Comparison of ENCODE assay signal across 1 cellular context in the genomic region with DNA sequence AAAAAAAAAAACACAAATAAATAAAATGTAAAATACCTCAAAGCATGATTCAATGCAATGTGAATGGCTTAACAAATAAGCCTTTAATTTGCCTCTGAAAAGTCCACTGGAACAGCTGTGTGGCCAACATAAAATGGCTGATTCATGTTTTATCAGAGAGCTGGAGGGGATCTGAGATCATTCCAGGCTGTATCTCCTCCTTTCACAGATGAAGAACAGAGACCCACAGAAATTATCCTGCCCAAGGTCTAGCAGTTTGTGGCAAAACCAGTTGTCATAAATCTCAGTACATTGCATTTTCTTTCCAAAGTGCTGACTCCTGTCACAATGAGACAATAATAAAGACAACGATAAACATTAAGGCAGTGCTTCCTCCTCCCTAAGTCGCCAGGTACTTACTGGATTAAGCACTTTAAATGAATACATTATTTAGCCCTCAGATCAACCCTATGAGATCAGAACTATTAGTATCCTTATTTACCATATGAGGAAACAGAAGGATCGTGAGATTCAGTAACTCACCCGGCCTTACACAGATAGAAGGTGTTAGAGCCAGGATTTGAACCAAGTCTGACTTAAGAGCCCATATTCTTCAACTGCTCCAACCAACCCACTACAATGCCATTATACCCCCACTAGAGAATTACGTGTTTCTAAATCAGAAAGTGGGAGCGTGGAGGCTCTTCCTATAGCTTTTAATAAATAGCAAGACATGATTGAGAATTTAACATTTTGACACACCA.
TF ChIP-seq lines count a peak whose summit lies in the region.

No MANE protein-coding gene starts in this region.

TF ChIP-seq in GM23338, 12 proteins besides CTCF, POLR2A, EP300 and RAD21 (continued from another document):
- TF ChIP-seq, protein P1, sequence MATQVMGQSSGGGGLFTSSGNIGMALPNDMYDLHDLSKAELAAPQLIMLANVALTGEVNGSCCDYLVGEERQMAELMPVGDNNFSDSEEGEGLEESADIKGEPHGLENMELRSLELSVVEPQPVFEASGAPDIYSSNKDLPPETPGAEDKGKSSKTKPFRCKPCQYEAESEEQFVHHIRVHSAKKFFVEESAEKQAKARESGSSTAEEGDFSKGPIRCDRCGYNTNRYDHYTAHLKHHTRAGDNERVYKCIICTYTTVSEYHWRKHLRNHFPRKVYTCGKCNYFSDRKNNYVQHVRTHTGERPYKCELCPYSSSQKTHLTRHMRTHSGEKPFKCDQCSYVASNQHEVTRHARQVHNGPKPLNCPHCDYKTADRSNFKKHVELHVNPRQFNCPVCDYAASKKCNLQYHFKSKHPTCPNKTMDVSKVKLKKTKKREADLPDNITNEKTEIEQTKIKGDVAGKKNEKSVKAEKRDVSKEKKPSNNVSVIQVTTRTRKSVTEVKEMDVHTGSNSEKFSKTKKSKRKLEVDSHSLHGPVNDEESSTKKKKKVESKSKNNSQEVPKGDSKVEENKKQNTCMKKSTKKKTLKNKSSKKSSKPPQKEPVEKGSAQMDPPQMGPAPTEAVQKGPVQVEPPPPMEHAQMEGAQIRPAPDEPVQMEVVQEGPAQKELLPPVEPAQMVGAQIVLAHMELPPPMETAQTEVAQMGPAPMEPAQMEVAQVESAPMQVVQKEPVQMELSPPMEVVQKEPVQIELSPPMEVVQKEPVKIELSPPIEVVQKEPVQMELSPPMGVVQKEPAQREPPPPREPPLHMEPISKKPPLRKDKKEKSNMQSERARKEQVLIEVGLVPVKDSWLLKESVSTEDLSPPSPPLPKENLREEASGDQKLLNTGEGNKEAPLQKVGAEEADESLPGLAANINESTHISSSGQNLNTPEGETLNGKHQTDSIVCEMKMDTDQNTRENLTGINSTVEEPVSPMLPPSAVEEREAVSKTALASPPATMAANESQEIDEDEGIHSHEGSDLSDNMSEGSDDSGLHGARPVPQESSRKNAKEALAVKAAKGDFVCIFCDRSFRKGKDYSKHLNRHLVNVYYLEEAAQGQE (IDR thresholded peaks at IDR 0.05; ENCODE audit: unreplicated experiment) = no peak
- TF ChIP-seq ZNF331 (CRISPR knock-in tag; IDR thresholded peaks at IDR 0.05; ENCODE audit: low read depth) (no peak), EZH2 (IDR thresholded peaks at IDR 0.05; ENCODE audit: low read depth, unreplicated experiment) (no peak)
- TF ChIP-seq, protein P2, sequence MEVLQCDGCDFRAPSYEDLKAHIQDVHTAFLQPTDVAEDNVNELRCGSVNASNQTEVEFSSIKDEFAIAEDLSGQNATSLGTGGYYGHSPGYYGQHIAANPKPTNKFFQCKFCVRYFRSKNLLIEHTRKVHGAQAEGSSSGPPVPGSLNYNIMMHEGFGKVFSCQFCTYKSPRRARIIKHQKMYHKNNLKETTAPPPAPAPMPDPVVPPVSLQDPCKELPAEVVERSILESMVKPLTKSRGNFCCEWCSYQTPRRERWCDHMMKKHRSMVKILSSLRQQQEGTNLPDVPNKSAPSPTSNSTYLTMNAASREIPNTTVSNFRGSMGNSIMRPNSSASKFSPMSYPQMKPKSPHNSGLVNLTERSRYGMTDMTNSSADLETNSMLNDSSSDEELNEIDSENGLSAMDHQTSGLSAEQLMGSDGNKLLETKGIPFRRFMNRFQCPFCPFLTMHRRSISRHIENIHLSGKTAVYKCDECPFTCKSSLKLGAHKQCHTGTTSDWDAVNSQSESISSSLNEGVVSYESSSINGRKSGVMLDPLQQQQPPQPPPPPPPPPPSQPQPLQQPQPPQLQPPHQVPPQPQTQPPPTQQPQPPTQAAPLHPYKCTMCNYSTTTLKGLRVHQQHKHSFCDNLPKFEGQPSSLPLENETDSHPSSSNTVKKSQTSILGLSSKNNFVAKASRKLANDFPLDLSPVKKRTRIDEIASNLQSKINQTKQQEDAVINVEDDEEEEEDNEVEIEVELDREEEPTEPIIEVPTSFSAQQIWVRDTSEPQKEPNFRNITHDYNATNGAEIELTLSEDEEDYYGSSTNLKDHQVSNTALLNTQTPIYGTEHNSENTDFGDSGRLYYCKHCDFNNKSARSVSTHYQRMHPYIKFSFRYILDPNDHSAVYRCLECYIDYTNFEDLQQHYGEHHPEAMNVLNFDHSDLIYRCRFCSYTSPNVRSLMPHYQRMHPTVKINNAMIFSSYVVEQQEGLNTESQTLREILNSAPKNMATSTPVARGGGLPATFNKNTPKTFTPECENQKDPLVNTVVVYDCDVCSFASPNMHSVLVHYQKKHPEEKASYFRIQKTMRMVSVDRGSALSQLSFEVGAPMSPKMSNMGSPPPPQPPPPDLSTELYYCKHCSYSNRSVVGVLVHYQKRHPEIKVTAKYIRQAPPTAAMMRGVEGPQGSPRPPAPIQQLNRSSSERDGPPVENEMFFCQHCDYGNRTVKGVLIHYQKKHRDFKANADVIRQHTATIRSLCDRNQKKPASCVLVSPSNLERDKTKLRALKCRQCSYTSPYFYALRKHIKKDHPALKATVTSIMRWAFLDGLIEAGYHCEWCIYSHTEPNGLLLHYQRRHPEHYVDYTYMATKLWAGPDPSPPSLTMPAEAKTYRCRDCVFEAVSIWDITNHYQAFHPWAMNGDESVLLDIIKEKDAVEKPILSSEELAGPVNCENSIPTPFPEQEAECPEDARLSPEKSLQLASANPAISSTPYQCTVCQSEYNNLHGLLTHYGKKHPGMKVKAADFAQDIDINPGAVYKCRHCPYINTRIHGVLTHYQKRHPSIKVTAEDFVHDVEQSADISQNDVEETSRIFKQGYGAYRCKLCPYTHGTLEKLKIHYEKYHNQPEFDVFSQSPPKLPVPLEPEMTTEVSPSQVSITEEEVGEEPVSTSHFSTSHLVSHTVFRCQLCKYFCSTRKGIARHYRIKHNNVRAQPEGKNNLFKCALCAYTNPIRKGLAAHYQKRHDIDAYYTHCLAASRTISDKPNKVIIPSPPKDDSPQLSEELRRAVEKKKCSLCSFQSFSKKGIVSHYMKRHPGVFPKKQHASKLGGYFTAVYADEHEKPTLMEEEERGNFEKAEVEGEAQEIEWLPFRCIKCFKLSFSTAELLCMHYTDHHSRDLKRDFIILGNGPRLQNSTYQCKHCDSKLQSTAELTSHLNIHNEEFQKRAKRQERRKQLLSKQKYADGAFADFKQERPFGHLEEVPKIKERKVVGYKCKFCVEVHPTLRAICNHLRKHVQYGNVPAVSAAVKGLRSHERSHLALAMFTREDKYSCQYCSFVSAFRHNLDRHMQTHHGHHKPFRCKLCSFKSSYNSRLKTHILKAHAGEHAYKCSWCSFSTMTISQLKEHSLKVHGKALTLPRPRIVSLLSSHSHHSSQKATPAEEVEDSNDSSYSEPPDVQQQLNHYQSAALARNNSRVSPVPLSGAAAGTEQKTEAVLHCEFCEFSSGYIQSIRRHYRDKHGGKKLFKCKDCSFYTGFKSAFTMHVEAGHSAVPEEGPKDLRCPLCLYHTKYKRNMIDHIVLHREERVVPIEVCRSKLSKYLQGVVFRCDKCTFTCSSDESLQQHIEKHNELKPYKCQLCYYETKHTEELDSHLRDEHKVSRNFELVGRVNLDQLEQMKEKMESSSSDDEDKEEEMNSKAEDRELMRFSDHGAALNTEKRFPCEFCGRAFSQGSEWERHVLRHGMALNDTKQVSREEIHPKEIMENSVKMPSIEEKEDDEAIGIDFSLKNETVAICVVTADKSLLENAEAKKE (CRISPR knock-in tag; IDR thresholded peaks at IDR 0.05) = no peak
